In the genomic region with DNA sequence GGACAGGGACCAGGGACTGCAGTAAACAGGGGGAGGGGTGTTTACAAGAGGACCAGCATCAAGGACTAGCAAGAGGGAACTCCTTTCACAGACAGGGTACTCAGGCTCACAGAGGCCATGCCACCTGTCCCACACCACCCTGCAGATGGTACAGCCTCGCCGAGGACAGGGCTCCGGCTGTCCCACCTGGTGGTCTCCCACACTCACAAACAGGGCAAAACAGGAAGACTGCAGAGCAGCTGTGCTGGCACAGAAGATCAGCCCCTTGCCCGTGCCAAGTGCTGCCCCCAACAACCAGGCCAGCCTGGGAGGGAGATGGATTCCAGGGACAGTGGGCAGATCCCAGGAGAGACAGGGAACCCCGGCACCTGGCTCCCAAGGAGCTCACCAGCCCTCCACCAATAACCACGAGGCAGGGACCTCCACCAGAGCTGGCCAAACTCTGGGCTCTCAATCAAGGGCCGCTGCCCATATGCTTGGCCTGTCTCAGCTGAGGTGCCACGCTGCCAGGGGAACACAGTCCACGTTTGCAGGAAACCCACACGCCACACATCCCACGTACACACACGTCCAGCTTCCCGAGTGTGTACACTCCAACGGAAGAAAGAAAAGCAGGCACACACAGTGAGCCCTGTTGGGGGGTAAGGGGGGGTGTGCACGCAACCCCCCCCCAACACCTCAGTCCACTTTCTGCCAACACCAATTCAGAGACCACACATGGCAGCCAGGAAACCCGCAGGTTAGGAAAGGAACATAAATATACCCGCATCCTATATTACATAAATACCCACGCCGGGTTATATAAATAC, we compare ENCODE assay signal across 8 cellular contexts. TPM values are rescaled to one million over a fixed set of nuclear protein-coding genes. Genes with fewer than 3 reads are reported as not detected.
DNase-seq lines count a peak whose midpoint lies in the region; ATAC-seq, FAIRE-seq and TF ChIP-seq lines count a peak whose summit lies in the region.

No MANE protein-coding gene starts in this region.

- dilution Hi-C loops in endothelial cell of umbilical vein (cut with MboI; ENCODE audit: extremely low pct_ligation_motif_present, low sequenced_read_pairs) = no loop called here

- H3K4me2 ChIP-seq in SK-N-SH = peak overlapping the region; percentile 87
- peak overlapping the region; percentile 93 for H3K4me2 ChIP-seq in endothelial cell of umbilical vein (ENCODE audit: insufficient read depth, low read length)
- peak overlapping the region; percentile 86 for H3K4me2 ChIP-seq in neural progenitor cell

- DNase-seq in SK-N-SH (no peak), SHP77 (lab: John Stamatoyannopoulos, UW) (peak; percentile 38 to 48), endothelial cell of umbilical vein (ENCODE audit: low read depth, low spot score) (peak; percentile 54), neural progenitor cell (ENCODE audit: low spot score) (peak; percentile 26), HUDEP-2 (lab: John Stamatoyannopoulos, UW; ENCODE audit: unreplicated experiment in 76 of 76) (no peak)

- peaks cover 18% of the 10 kb centered on the region for H3F3A ChIP-seq in SK-N-SH (replicated peaks; ENCODE audit: insufficient read depth)
- H3F3A ChIP-seq in neural progenitor cell (ENCODE audit: low read depth) = peaks cover 47% of the 10 kb centered on the region

- WGBS in SK-N-SH (ENCODE audit: low lambda C conversion rate) = 0% methylated on average over 4 of the region's 19 CpGs

- peaks cover 48% of the 10 kb centered on the region for H3K4me1 Mint-ChIP-seq in neural progenitor cell

- no peaks in the 10 kb centered on the region for H3K9me2 ChIP-seq in SK-N-SH

- H3K27me3 ChIP-seq in SK-N-SH (ENCODE audit: insufficient read depth) (no peaks in the 10 kb centered on the region), endothelial cell of umbilical vein (ENCODE audit: control insufficient read depth in 2 of 2, insufficient read depth in 2 of 2, low read length in 2 of 2) (no peaks in the 10 kb centered on the region), neural progenitor cell (no peaks in the 10 kb centered on the region)

- peaks cover 6% of the 10 kb centered on the region for H3K27me3 Mint-ChIP-seq in neural progenitor cell (ENCODE audit: insufficient read depth, low read depth)

- peaks cover 18% of the 10 kb centered on the region for H3K36me3 Mint-ChIP-seq in neural progenitor cell

- TF ChIP-seq CTCF in SK-N-SH (IDR thresholded peaks at IDR 0.05) = no peak
- no peak for TF ChIP-seq CTCF in endothelial cell of umbilical vein (IDR thresholded peaks at IDR 0.05; ENCODE audit: extremely low read depth in 1 of 2, insufficient read depth in 1 of 2, low read depth in 1 of 2, low read length in 2 of 2)
- TF ChIP-seq CTCF in neural progenitor cell (IDR thresholded peaks at IDR 0.05) = no peak

- H3K79me2 ChIP-seq in SK-N-SH (ENCODE audit: insufficient read depth) = peaks cover 65% of the 10 kb centered on the region
- peaks cover 68% of the 10 kb centered on the region for H3K79me2 ChIP-seq in endothelial cell of umbilical vein (ENCODE audit: control insufficient read depth, insufficient read depth, low read length)
- peaks cover 68% of the 10 kb centered on the region for H3K79me2 ChIP-seq in neural progenitor cell (ENCODE audit: low read depth)

- H3K4me3 Mint-ChIP-seq in neural progenitor cell = peak overlapping the region; percentile 98

- H3K4me1 ChIP-seq in SK-N-SH (ENCODE audit: control insufficient read depth in 1 of 2, insufficient read depth in 2 of 2, low read depth in 1 of 2, low read length in 1 of 2) (peaks cover 28 to 31% of the 10 kb centered on the region in 2 experiments; a peak in 2 of 4 replicates), endothelial cell of umbilical vein (ENCODE audit: control insufficient read depth, extremely low read depth, insufficient read depth, low read length) (peaks cover 52% of the 10 kb centered on the region), neural progenitor cell (peaks cover 43% of the 10 kb centered on the region)

- ATAC-seq in SK-N-SH treated with all-trans-retinoic acid at 6 μM for 48 hours (no peak; the same call in 2 of the 3 replicates), HG02571 (IDR thresholded peaks at IDR 0.05; ENCODE audit: unreplicated experiment) (no peak)
- no peak for ATAC-seq in activated CD4-positive, CD25-positive, alpha-beta regulatory T cell treated with anti-CD3 and anti-CD28 coated beads, Interleukin-2, amount 50 U/mL, for 24 hours

- peak overlapping the region; percentile 79 for H3K27ac Mint-ChIP-seq in neural progenitor cell

- peak overlapping the region in 1 of 2 experiments; percentile 87; a peak in 3 of 4 replicates for H3K27ac ChIP-seq in SK-N-SH (ENCODE audit: low read depth in 2 of 2, low read length in 1 of 2)
- H3K27ac ChIP-seq in endothelial cell of umbilical vein (ENCODE audit: insufficient read depth, low read depth, low read length) = peak overlapping the region; percentile 18
- no peak overlapping the region for H3K27ac ChIP-seq in neural progenitor cell

- TF ChIP-seq POLR2A in endothelial cell of umbilical vein (IDR thresholded peaks at IDR 0.05; ENCODE audit: low read depth, low read length) = peak; percentile 16

- H3K36me3 ChIP-seq in SK-N-SH (replicated peaks in 1 of 2; ENCODE audit: control insufficient read depth in 1 of 2, insufficient read depth in 2 of 2, low read length in 1 of 2) = peaks cover 0 to 3% of the 10 kb centered on the region in 2 experiments
- peaks cover 8 to 25% of the 10 kb centered on the region in 2 experiments for H3K36me3 ChIP-seq in endothelial cell of umbilical vein (ENCODE audit: control insufficient read depth in 2 of 2, extremely low read depth in 1 of 2, insufficient read depth in 2 of 2, low read length in 2 of 2)
- H3K36me3 ChIP-seq in neural progenitor cell = no peaks in the 10 kb centered on the region

- TF ChIP-seq RAD21 in SK-N-SH (IDR thresholded peaks at IDR 0.05; ENCODE audit: low read length) = no peak

- no TSS peak for BruUV-seq in endothelial cell of umbilical vein (replicated peaks; lab: Mats Ljungman, UMichigan)

- CTCF ChIA-PET in SK-N-SH (lab: Yijun Ruan, JAX) = no interaction called here
- CTCF ChIA-PET in endothelial cell of umbilical vein (lab: Charles Lee) = interaction anchor here (0.6 to 3.0 kb wide), 7 partner anchors 9 to 1055 kb away, joined by 3 to 10 read pairs (median 4); no protein-coding TSS in a partner anchor

- FAIRE-seq in endothelial cell of umbilical vein (lab: Jason Lieb, UNC) = no peak

- H3K9ac ChIP-seq in SK-N-SH (peak overlapping the region; percentile 94), endothelial cell of umbilical vein (replicated peaks; ENCODE audit: extremely low read depth, insufficient read depth, low read length) (peak overlapping the region; percentile 98), neural progenitor cell (peak overlapping the region; percentile 100)

- H3K4me3 ChIP-seq in SK-N-SH (ENCODE audit: low read depth in 2 of 2, low read length in 1 of 2) (peak overlapping the region; percentile 64 to 70), endothelial cell of umbilical vein (replicated peaks in 1 of 3; ENCODE audit: insufficient read depth in 1 of 3, low read depth in 1 of 3, low read length in 3 of 3) (peak overlapping the region; percentile 84 to 98 (median 94)), neural progenitor cell (peak overlapping the region; percentile 99)

- H3K9me3 ChIP-seq in SK-N-SH (no peaks in the 10 kb centered on the region), endothelial cell of umbilical vein (replicated peaks; ENCODE audit: control insufficient read depth, insufficient read depth, low read length) (no peaks in the 10 kb centered on the region), neural progenitor cell (ENCODE audit: low read depth) (no peaks in the 10 kb centered on the region)

- TF ChIP-seq EP300 in SK-N-SH (IDR thresholded peaks at IDR 0.05; ENCODE audit: borderline replicate concordance in 1 of 2, low read depth in 1 of 2, low read length in 1 of 2) = no peak

- no peak overlapping the region for H2AFZ ChIP-seq in SK-N-SH (ENCODE audit: low read depth)
- H2AFZ ChIP-seq in endothelial cell of umbilical vein (ENCODE audit: low read depth, low read length) = no peak overlapping the region
- no peak overlapping the region for H2AFZ ChIP-seq in neural progenitor cell (replicated peaks)

- intact Hi-C loops in endothelial cell of umbilical vein (cut with micrococcal nuclease) = loop anchor here (5.0 kb wide), 3 partner anchors 43 to 98 kb away; partner anchors contain the start of gene TMEM184B

- POLR2A ChIA-PET in SK-N-SH (lab: Yijun Ruan, JAX) (interaction anchor here (0.6 kb wide), 1 partner anchor 203 kb away, joined by 3 read pairs; no protein-coding TSS in a partner anchor), endothelial cell of umbilical vein (lab: Charles Lee) (interaction anchor here (0.6 kb wide), 3 partner anchors 12 to 59 kb away, joined by 3 to 7 read pairs (median 4); no protein-coding TSS in a partner anchor)

- peaks cover 54% of the 10 kb centered on the region for H4K20me1 ChIP-seq in SK-N-SH (ENCODE audit: insufficient read depth)
- H4K20me1 ChIP-seq in endothelial cell of umbilical vein (replicated peaks; ENCODE audit: control insufficient read depth, extremely low read depth, insufficient read depth, low read length) = peaks cover 5% of the 10 kb centered on the region
- peaks cover 64% of the 10 kb centered on the region for H4K20me1 ChIP-seq in neural progenitor cell (ENCODE audit: low read depth)

- H3K9me3 Mint-ChIP-seq in neural progenitor cell = no peaks in the 10 kb centered on the region

- H3K9me1 ChIP-seq in endothelial cell of umbilical vein (replicated peaks; ENCODE audit: control insufficient read depth, extremely low read depth, insufficient read depth, low read length) = no peaks in the 10 kb centered on the region

RNA-seq across cellular contexts. Expression of gene CSNK1E, which starts 2.0 kb away (rescaled TPM):
- 126 and 130 TPM in 2 replicates for polyA plus RNA-seq in SK-N-SH (2012; rRNA removed)
- polyA plus RNA-seq in SK-N-SH (2012; cell fraction: cytosol; rRNA removed) = 57.8 and 84.5 TPM in 2 replicates
- 236 and 305 TPM in 2 replicates for polyA plus RNA-seq in SK-N-SH (2012; cell fraction: nucleus; rRNA removed)
- total RNA-seq in endothelial cell of umbilical vein = 261 and 262 TPM in 2 replicates
- polyA plus RNA-seq in endothelial cell of umbilical vein = 259 and 277 TPM in 2 replicates
- 219 and 257 TPM in 2 replicates for polyA plus RNA-seq in endothelial cell of umbilical vein (2011; cell fraction: cytosol; rRNA removed)
- polyA plus RNA-seq in endothelial cell of umbilical vein (2011; cell fraction: nucleus; rRNA removed) = 481 and 548 TPM in 2 replicates
- polyA plus RNA-seq in endothelial cell of umbilical vein (2012) = 120 and 135 TPM in 2 replicates
- polyA minus RNA-seq in endothelial cell of umbilical vein = 225 and 233 TPM in 2 replicates
- 116 TPM for polyA minus RNA-seq in endothelial cell of umbilical vein (2011; cell fraction: cytosol; rRNA and poly(A)+ RNA removed)
- 119 and 139 TPM in 2 replicates for polyA minus RNA-seq in endothelial cell of umbilical vein (2011; cell fraction: nucleus; rRNA and poly(A)+ RNA removed)
- total RNA-seq in neural progenitor cell (ENCODE audit: low replicate concordance) = 106 and 205 TPM in 2 replicates

RNA-seq across cellular contexts. Expression of gene TMEM184B, which starts 42.4 kb away (rescaled TPM):
- polyA plus RNA-seq in SK-N-SH (2012; rRNA removed) (17.4 and 25.3 TPM in 2 replicates), endothelial cell of umbilical vein (72.5 and 88.8 TPM in 2 replicates)
- 13.1 and 18.7 TPM in 2 replicates for polyA plus RNA-seq in SK-N-SH (2012; cell fraction: cytosol; rRNA removed)
- polyA plus RNA-seq in SK-N-SH (2012; cell fraction: nucleus; rRNA removed) = 42.9 and 45.0 TPM in 2 replicates
- total RNA-seq in endothelial cell of umbilical vein (96.6 and 99.8 TPM in 2 replicates), neural progenitor cell (ENCODE audit: low replicate concordance) (26.5 and 43.3 TPM in 2 replicates)
- polyA plus RNA-seq in endothelial cell of umbilical vein (2011; cell fraction: cytosol; rRNA removed) = 51.8 and 64.2 TPM in 2 replicates
- 67.8 and 78.0 TPM in 2 replicates for polyA plus RNA-seq in endothelial cell of umbilical vein (2011; cell fraction: nucleus; rRNA removed)
- 63.0 and 73.8 TPM in 2 replicates for polyA plus RNA-seq in endothelial cell of umbilical vein (2012)
- 54.4 and 68.6 TPM in 2 replicates for polyA minus RNA-seq in endothelial cell of umbilical vein
- polyA minus RNA-seq in endothelial cell of umbilical vein (2011; cell fraction: cytosol; rRNA and poly(A)+ RNA removed) = 21.9 TPM
- 30.2 and 34.5 TPM in 2 replicates for polyA minus RNA-seq in endothelial cell of umbilical vein (2011; cell fraction: nucleus; rRNA and poly(A)+ RNA removed)

Comparison
In these comparisons a context has a peak if more than half of its experiments do, and no peak if none do; other contexts are left out.
1. DNase-seq: peak in SHP77 (2 of 2), endothelial cell of umbilical vein (single experiment) and neural progenitor cell (single experiment); none in SK-N-SH (single experiment) and HUDEP-2 (0 of 76).
2. Peak in every context shown above with its lines, with median percentiles within 50 percentile points of each other: H3K4me2 ChIP-seq, H3K4me3 ChIP-seq and H3K9ac ChIP-seq.